8 cellular contexts compared by ENCODE assay signal in genomic region chr20:50635676-50636600, GRCh38. TPM values are rescaled to one million over a fixed set of nuclear protein-coding genes. Genes with fewer than 3 reads are reported as not detected.
DNase-seq lines count a peak whose midpoint lies in the region; ATAC-seq and TF ChIP-seq lines count a peak whose summit lies in the region.

No MANE protein-coding gene starts in this region.

- WGBS in SK-N-SH (ENCODE audit: low lambda C conversion rate), result 39% methylated on average over 17 of the region's 21 CpGs

- H3F3A ChIP-seq in SK-N-SH (replicated peaks; ENCODE audit: insufficient read depth), result no peaks in the 10 kb centered on the region

- H2AFZ ChIP-seq in SK-N-SH (ENCODE audit: low read depth), result no peak overlapping the region

- POLR2A ChIA-PET in SK-N-SH (lab: Yijun Ruan, JAX), result no interaction called here

- H3K4me1 ChIP-seq in SK-N-SH (ENCODE audit: control insufficient read depth in 1 of 2, insufficient read depth in 2 of 2, low read depth in 1 of 2, low read length in 1 of 2) (peaks cover 9 to 15% of the 10 kb centered on the region in 2 experiments; a peak in 2 of 4 replicates), gastrocnemius medialis (peaks cover 0 to 7% of the 10 kb centered on the region in 2 donors)

- CTCF ChIA-PET in SK-N-SH (lab: Yijun Ruan, JAX), result interaction anchor here (0.6 to 3.6 kb wide), 22 partner anchors 8 to 265 kb away, joined by 3 to 18 read pairs (median 4); partner anchors contain the start of genes BCAS4 and RIPOR3

- TF ChIP-seq RAD21 in SK-N-SH (IDR thresholded peaks at IDR 0.05; ENCODE audit: low read length), result peak; percentile 49

- no peaks in the 10 kb centered on the region for H3K9me3 ChIP-seq in SK-N-SH
- no peaks in the 10 kb centered on the region for H3K9me3 ChIP-seq in gastrocnemius medialis

- no peak for TF ChIP-seq EP300 in SK-N-SH (IDR thresholded peaks at IDR 0.05; ENCODE audit: borderline replicate concordance in 1 of 2, low read depth in 1 of 2, low read length in 1 of 2)

- TF ChIP-seq POLR2A in gastrocnemius medialis (IDR thresholded peaks at IDR 0.05), result no peak

- H3K9me2 ChIP-seq in SK-N-SH, result no peaks in the 10 kb centered on the region

- peak; percentile 79 for DNase-seq in Daoy (ENCODE audit: low read depth)
- DNase-seq in LHCN-M2 (ENCODE audit: low read depth), result peak; percentile 29
- peak; percentile 86 for DNase-seq in SK-N-SH
- DNase-seq in activated naive CD4-positive, alpha-beta T cell treated with anti-CD3 and anti-CD28 coated beads, Interleukin-2, amount 50 U/mL, for 72 hours (ENCODE audit: low spot score in 2 of 2), result peak in 1 of 2 donors; percentile 86
- DNase-seq in left cardiac atrium, result peak; percentile 75
- peak; percentile 49 to 56 for DNase-seq in gastrocnemius medialis

- intact Hi-C loops in left cardiac atrium (cut with DNase I), result loop anchor here in 1 of 2 donors (10.0 kb wide), 1 partner anchor 99 kb away; the partner anchor contains the start of gene PARD6B
- intact Hi-C loops in gastrocnemius medialis (cut with DNase I; ENCODE audit: low total_unique reads), result loop anchor here (1.0 kb wide), 1 partner anchor 451 kb away; no protein-coding TSS in a partner anchor

- no peaks in the 10 kb centered on the region for H3K9me3 Mint-ChIP-seq in activated naive CD4-positive, alpha-beta T cell treated with anti-CD3 and anti-CD28 coated beads, Interleukin-2, amount 50 U/mL, for 72 hours

- H3K36me3 Mint-ChIP-seq in activated naive CD4-positive, alpha-beta T cell treated with anti-CD3 and anti-CD28 coated beads, Interleukin-2, amount 50 U/mL, for 72 hours, result no peaks in the 10 kb centered on the region

- H3K79me2 ChIP-seq in SK-N-SH (ENCODE audit: insufficient read depth), result no peaks in the 10 kb centered on the region

- peak; percentile 80 for TF ChIP-seq CTCF in SK-N-SH (IDR thresholded peaks at IDR 0.05)
- TF ChIP-seq CTCF in gastrocnemius medialis (IDR thresholded peaks at IDR 0.05 in 4 of 5, conservative IDR thresholded peaks at IDR 0.05 in 1 of 5), result peak; percentile 84 to 93 (median 90)

- no peak overlapping the region for H3K4me3 ChIP-seq in SK-N-SH (ENCODE audit: low read depth in 2 of 2, low read length in 1 of 2)
- peak overlapping the region; percentile 27 to 52 (median 38) for H3K4me3 ChIP-seq in gastrocnemius medialis

- H3K27ac ChIP-seq in SK-N-SH (ENCODE audit: low read depth in 2 of 2, low read length in 1 of 2) (no peak overlapping the region), gastrocnemius medialis (peak overlapping the region; percentile 0 to 60 (median 54))

- H3K27me3 ChIP-seq in SK-N-SH (ENCODE audit: insufficient read depth), result no peaks in the 10 kb centered on the region
- H3K27me3 ChIP-seq in gastrocnemius medialis, result no peaks in the 10 kb centered on the region

- in situ Hi-C loops in gastrocnemius medialis (cut with MboI; ENCODE audit: low sequenced_read_pairs in 4 of 4), result no loop called here

- H3K9ac ChIP-seq in SK-N-SH, result no peak overlapping the region

- peak overlapping the region in 1 of 2 donors; percentile 58 for H3K27ac Mint-ChIP-seq in activated naive CD4-positive, alpha-beta T cell treated with anti-CD3 and anti-CD28 coated beads, Interleukin-2, amount 50 U/mL, for 72 hours

- no peak overlapping the region for H3K4me2 ChIP-seq in SK-N-SH

- no peaks in the 10 kb centered on the region for H4K20me1 ChIP-seq in SK-N-SH (ENCODE audit: insufficient read depth)

- peak; percentile 57 to 86 for ATAC-seq in activated naive CD4-positive, alpha-beta T cell treated with anti-CD3 and anti-CD28 coated beads, Interleukin-2, amount 50 U/mL, for 72 hours
- ATAC-seq in left cardiac atrium (peak; percentile 65 to 79), gastrocnemius medialis (peak; percentile 82 to 88), HG03097 (IDR thresholded peaks at IDR 0.05; ENCODE audit: low FRiP score, unreplicated experiment) (no peak), HG03565 (IDR thresholded peaks at IDR 0.05; ENCODE audit: unreplicated experiment) (no peak)

- no peaks in the 10 kb centered on the region for H3K36me3 ChIP-seq in SK-N-SH (replicated peaks in 1 of 2; ENCODE audit: control insufficient read depth in 1 of 2, insufficient read depth in 2 of 2, low read length in 1 of 2)
- H3K36me3 ChIP-seq in gastrocnemius medialis, result no peaks in the 10 kb centered on the region

TF ChIP-seq in SK-N-SH, 30 proteins besides CTCF, POLR2A, EP300 and RAD21:
- TF ChIP-seq JUND (IDR thresholded peaks at IDR 0.05), result no peak
- no peak for TF ChIP-seq FOXM1 (IDR thresholded peaks at IDR 0.05; ENCODE audit: low read depth)
- TF ChIP-seq NFIC (IDR thresholded peaks at IDR 0.05; ENCODE audit: borderline replicate concordance), result peak; percentile 73
- TF ChIP-seq MEF2A (IDR thresholded peaks at IDR 0.05; ENCODE audit: borderline replicate concordance, low read depth), result no peak
- TF ChIP-seq ZBTB33 (IDR thresholded peaks at IDR 0.05; ENCODE audit: borderline replicate concordance, low read depth), result no peak
- TF ChIP-seq REST (IDR thresholded peaks at IDR 0.05; ENCODE audit: low read depth, low read length), result 0 out of 2 replicates have a peak, but pooled peaks have one; percentile 17
- TF ChIP-seq MXI1 (IDR thresholded peaks at IDR 0.05; ENCODE audit: low read depth, low read length), result no peak
- TF ChIP-seq SMC3 (IDR thresholded peaks at IDR 0.05; ENCODE audit: low read depth, low read length), result peak; percentile 35

RNA-seq across cellular contexts. Expression of gene RIPOR3, which starts 55.4 kb away (rescaled TPM):
- 0.27 and 0.40 TPM in 2 replicates for total RNA-seq in Daoy (2014; rRNA removed; shearing (Covaris generic))
- total RNA-seq in LHCN-M2 (2014; rRNA removed) (0.13 TPM in 1 of 2 replicates, not detected in the other), left cardiac atrium (1 to 10 TPM; 3.3 to 6.7 TPM), gastrocnemius medialis (10 to 100 TPM in 1 of 4 donors, 1 to 10 TPM in 3; 5.3 to 12.5 (median 8.2) TPM)
- polyA plus RNA-seq in LHCN-M2 (2012), result 0.12 TPM
- polyA plus RNA-seq in SK-N-SH (2012; rRNA removed), result 1.0 and 1.2 TPM in 2 replicates
- polyA plus RNA-seq in SK-N-SH (2012; cell fraction: cytosol; rRNA removed), result 0.18 and 0.33 TPM in 2 replicates
- 7.0 and 8.8 TPM in 2 replicates for polyA plus RNA-seq in SK-N-SH (2012; cell fraction: nucleus; rRNA removed)
- total RNA-seq in activated naive CD4-positive, alpha-beta T cell treated with anti-CD3 and anti-CD28 coated beads, Interleukin-2, amount 50 U/mL, for 72 hours, result under 1 TPM in 1 of 2 donors, not detected in 1; 0.08 TPM

Comparison
In these comparisons a context has a peak if more than half of its experiments do, and no peak if none do; other contexts are left out.
1. H3K27ac ChIP-seq: peak in gastrocnemius medialis (4 of 4); none in SK-N-SH (0 of 2).
2. H3K4me3 ChIP-seq: peak in gastrocnemius medialis (4 of 4); none in SK-N-SH (0 of 2).
3. ATAC-seq: peak in activated naive CD4-positive, alpha-beta T cell treated with anti-CD3 and anti-CD28 coated beads, Interleukin-2, amount 50 U/mL, for 72 hours (2 of 2), left cardiac atrium (2 of 2) and gastrocnemius medialis (2 of 2); none in HG03097 (single experiment) and HG03565 (single experiment).